1 cellular context compared by ENCODE assay signal in genomic region chr1:66247415-66248208, GRCh38.
A peak's percentile ranks its signal among the peaks of the same experiment; 100 is the strongest.
TF ChIP-seq lines count a peak whose summit lies in the region.

No MANE protein-coding gene starts in this region.

TF ChIP-seq in GM12878, 131 proteins besides CTCF, POLR2A, EP300 and RAD21 (continued from another document and continues in another):
- TF ChIP-seq NFIC (IDR thresholded peaks at IDR 0.05; ENCODE audit: low read depth, low read length), result peak; percentile 53; the same call in 1 of the 2 replicates
- TF ChIP-seq NFXL1 (IDR thresholded peaks at IDR 0.05; ENCODE audit: borderline replicate concordance), result no peak
- no peak for TF ChIP-seq RFX5 (IDR thresholded peaks at IDR 0.05; ENCODE audit: low read depth, low read length)
- TF ChIP-seq NKRF (conservative IDR thresholded peaks at IDR 0.05), result no peak
- TF ChIP-seq CBX5 (IDR thresholded peaks at IDR 0.05; ENCODE audit: low read depth), result no peak
- TF ChIP-seq E2F4 (IDR thresholded peaks at IDR 0.05; ENCODE audit: low read depth, low read length), result no peak
- no peak for TF ChIP-seq PAX8 (IDR thresholded peaks at IDR 0.05)
- TF ChIP-seq ZNF217 (IDR thresholded peaks at IDR 0.05), result no peak
- TF ChIP-seq CREB1 (IDR thresholded peaks at IDR 0.05; ENCODE audit: low read depth), result no peak
- TF ChIP-seq CREM (IDR thresholded peaks at IDR 0.05; ENCODE audit: low read depth), result 0 out of 2 replicates have a peak, but pooled peaks have one; percentile 14
- no peak for TF ChIP-seq SIN3A (IDR thresholded peaks at IDR 0.05; ENCODE audit: low read depth, low read length)
- TF ChIP-seq, protein P1, sequence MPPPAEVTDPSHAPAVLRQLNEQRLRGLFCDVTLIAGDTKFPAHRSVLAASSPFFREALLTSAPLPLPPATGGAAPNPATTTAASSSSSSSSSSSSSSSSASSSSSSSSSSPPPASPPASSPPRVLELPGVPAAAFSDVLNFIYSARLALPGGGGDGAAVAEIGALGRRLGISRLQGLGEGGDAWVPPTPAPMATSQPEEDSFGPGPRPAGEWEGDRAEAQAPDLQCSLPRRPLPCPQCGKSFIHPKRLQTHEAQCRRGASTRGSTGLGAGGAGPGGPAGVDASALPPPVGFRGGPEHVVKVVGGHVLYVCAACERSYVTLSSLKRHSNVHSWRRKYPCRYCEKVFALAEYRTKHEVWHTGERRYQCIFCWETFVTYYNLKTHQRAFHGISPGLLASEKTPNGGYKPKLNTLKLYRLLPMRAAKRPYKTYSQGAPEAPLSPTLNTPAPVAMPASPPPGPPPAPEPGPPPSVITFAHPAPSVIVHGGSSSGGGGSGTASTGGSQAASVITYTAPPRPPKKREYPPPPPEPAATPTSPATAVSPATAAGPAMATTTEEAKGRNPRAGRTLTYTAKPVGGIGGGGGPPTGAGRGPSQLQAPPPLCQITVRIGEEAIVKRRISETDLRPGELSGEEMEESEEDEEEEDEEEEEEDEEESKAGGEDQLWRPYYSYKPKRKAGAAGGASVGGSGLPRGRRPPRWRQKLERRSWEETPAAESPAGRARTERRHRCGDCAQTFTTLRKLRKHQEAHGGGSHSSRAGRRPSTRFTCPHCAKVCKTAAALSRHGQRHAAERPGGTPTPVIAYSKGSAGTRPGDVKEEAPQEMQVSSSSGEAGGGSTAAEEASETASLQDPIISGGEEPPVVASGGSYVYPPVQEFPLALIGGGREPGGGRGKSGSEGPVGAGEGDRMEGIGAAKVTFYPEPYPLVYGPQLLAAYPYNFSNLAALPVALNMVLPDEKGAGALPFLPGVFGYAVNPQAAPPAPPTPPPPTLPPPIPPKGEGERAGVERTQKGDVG (CRISPR knock-in tag; IDR thresholded peaks at IDR 0.05), result no peak
- TF ChIP-seq PML (IDR thresholded peaks at IDR 0.05; ENCODE audit: low read length), result no peak
- TF ChIP-seq RUNX3 (IDR thresholded peaks at IDR 0.05; ENCODE audit: low read length), result no peak
- no peak for TF ChIP-seq TCF3 (IDR thresholded peaks at IDR 0.05; ENCODE audit: borderline replicate concordance, insufficient read depth, low read depth, low read length)
- TF ChIP-seq BHLHE40 (IDR thresholded peaks at IDR 0.05; ENCODE audit: borderline replicate concordance in 1 of 2, low read depth in 2 of 2, low read length in 1 of 2), result no peak
- TF ChIP-seq POU2F2 (IDR thresholded peaks at IDR 0.05; ENCODE audit: borderline replicate concordance, low read depth, low read length), result no peak
- no peak for TF ChIP-seq PKNOX1 (IDR thresholded peaks at IDR 0.05)
- TF ChIP-seq USF1 (IDR thresholded peaks at IDR 0.05; ENCODE audit: borderline replicate concordance, extremely low read length, insufficient read depth, low read depth, low read length), result peak; percentile 14
- no peak for TF ChIP-seq FOXM1 (IDR thresholded peaks at IDR 0.05; ENCODE audit: low read depth, low read length)
- no peak for TF ChIP-seq CBFB (IDR thresholded peaks at IDR 0.05; ENCODE audit: low read depth)
- TF ChIP-seq ZNF622 (IDR thresholded peaks at IDR 0.05), result no peak
- no peak for TF ChIP-seq GABPA (IDR thresholded peaks at IDR 0.05; ENCODE audit: low read depth)
- TF ChIP-seq BMI1 (IDR thresholded peaks at IDR 0.05; ENCODE audit: borderline replicate concordance), result no peak
- no peak for TF ChIP-seq TBL1XR1 (IDR thresholded peaks at IDR 0.05; ENCODE audit: low read depth, low read length)
- TF ChIP-seq GATAD2B (conservative IDR thresholded peaks at IDR 0.05; ENCODE audit: low read depth), result no peak
- TF ChIP-seq YBX1 (IDR thresholded peaks at IDR 0.05), result no peak
- no peak for TF ChIP-seq RELB (IDR thresholded peaks at IDR 0.05; ENCODE audit: low read depth)
- TF ChIP-seq ZZZ3 (IDR thresholded peaks at IDR 0.05; ENCODE audit: control insufficient read depth, insufficient read length, low read depth), result no peak
- peak; percentile 74 for TF ChIP-seq JUNB (IDR thresholded peaks at IDR 0.05)
- no peak for TF ChIP-seq RELA (IDR thresholded peaks at IDR 0.05; ENCODE audit: borderline replicate concordance, partially characterized antibody)
- no peak for TF ChIP-seq CHD4 (IDR thresholded peaks at IDR 0.05)
- no peak for TF ChIP-seq TCF7 (IDR thresholded peaks at IDR 0.05; ENCODE audit: borderline replicate concordance)
- peak; percentile 37; the same call in 1 of the 2 replicates for TF ChIP-seq ATF7 (IDR thresholded peaks at IDR 0.05; ENCODE audit: low read depth)
- no peak for TF ChIP-seq MTA2 (IDR thresholded peaks at IDR 0.05; ENCODE audit: low read depth)
- TF ChIP-seq, protein P2, sequence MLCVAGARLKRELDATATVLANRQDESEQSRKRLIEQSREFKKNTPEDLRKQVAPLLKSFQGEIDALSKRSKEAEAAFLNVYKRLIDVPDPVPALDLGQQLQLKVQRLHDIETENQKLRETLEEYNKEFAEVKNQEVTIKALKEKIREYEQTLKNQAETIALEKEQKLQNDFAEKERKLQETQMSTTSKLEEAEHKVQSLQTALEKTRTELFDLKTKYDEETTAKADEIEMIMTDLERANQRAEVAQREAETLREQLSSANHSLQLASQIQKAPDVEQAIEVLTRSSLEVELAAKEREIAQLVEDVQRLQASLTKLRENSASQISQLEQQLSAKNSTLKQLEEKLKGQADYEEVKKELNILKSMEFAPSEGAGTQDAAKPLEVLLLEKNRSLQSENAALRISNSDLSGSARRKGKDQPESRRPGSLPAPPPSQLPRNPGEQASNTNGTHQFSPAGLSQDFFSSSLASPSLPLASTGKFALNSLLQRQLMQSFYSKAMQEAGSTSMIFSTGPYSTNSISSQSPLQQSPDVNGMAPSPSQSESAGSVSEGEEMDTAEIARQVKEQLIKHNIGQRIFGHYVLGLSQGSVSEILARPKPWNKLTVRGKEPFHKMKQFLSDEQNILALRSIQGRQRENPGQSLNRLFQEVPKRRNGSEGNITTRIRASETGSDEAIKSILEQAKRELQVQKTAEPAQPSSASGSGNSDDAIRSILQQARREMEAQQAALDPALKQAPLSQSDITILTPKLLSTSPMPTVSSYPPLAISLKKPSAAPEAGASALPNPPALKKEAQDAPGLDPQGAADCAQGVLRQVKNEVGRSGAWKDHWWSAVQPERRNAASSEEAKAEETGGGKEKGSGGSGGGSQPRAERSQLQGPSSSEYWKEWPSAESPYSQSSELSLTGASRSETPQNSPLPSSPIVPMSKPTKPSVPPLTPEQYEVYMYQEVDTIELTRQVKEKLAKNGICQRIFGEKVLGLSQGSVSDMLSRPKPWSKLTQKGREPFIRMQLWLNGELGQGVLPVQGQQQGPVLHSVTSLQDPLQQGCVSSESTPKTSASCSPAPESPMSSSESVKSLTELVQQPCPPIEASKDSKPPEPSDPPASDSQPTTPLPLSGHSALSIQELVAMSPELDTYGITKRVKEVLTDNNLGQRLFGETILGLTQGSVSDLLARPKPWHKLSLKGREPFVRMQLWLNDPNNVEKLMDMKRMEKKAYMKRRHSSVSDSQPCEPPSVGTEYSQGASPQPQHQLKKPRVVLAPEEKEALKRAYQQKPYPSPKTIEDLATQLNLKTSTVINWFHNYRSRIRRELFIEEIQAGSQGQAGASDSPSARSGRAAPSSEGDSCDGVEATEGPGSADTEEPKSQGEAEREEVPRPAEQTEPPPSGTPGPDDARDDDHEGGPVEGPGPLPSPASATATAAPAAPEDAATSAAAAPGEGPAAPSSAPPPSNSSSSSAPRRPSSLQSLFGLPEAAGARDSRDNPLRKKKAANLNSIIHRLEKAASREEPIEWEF (IDR thresholded peaks at IDR 0.05; ENCODE audit: insufficient replicate concordance, low read depth, low read length), result no peak
- TF ChIP-seq SKIL (IDR thresholded peaks at IDR 0.05; ENCODE audit: low read depth, poor library complexity, severe bottlenecking), result no peak
- TF ChIP-seq EED (IDR thresholded peaks at IDR 0.05; ENCODE audit: low read depth), result peak; percentile 75
- peak; percentile 45; the same call in 1 of the 2 replicates for TF ChIP-seq IRF4 (IDR thresholded peaks at IDR 0.05; ENCODE audit: low read depth, low read length)
- TF ChIP-seq SPI1 (IDR thresholded peaks at IDR 0.05; ENCODE audit: borderline replicate concordance, insufficient read depth, low read depth, low read length), result no peak
- no peak for TF ChIP-seq MYB (IDR thresholded peaks at IDR 0.05; ENCODE audit: borderline replicate concordance, low read depth, low read length)
- peak in 1 of 2 experiments; percentile 66; a peak in 3 of 4 replicates for TF ChIP-seq IKZF2 (IDR thresholded peaks at IDR 0.05)
- 0 out of 2 replicates have a peak, but pooled peaks have one; percentile 25 for TF ChIP-seq YY1 (IDR thresholded peaks at IDR 0.05; ENCODE audit: low read depth, low read length)
- TF ChIP-seq, protein P3, sequence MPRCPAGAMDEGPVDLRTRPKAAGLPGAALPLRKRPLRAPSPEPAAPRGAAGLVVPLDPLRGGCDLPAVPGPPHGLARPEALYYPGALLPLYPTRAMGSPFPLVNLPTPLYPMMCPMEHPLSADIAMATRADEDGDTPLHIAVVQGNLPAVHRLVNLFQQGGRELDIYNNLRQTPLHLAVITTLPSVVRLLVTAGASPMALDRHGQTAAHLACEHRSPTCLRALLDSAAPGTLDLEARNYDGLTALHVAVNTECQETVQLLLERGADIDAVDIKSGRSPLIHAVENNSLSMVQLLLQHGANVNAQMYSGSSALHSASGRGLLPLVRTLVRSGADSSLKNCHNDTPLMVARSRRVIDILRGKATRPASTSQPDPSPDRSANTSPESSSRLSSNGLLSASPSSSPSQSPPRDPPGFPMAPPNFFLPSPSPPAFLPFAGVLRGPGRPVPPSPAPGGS (IDR thresholded peaks at IDR 0.05; ENCODE audit: borderline replicate concordance, insufficient read depth, low read depth, low read length, poor library complexity, severe bottlenecking), result no peak
- no peak for TF ChIP-seq BCL11A (IDR thresholded peaks at IDR 0.05; ENCODE audit: low read depth, low read length)
- TF ChIP-seq SUZ12 (IDR thresholded peaks at IDR 0.05; ENCODE audit: unreplicated experiment), result no peak
